ENCODE assay signal across 33 cellular contexts in the genomic region with DNA sequence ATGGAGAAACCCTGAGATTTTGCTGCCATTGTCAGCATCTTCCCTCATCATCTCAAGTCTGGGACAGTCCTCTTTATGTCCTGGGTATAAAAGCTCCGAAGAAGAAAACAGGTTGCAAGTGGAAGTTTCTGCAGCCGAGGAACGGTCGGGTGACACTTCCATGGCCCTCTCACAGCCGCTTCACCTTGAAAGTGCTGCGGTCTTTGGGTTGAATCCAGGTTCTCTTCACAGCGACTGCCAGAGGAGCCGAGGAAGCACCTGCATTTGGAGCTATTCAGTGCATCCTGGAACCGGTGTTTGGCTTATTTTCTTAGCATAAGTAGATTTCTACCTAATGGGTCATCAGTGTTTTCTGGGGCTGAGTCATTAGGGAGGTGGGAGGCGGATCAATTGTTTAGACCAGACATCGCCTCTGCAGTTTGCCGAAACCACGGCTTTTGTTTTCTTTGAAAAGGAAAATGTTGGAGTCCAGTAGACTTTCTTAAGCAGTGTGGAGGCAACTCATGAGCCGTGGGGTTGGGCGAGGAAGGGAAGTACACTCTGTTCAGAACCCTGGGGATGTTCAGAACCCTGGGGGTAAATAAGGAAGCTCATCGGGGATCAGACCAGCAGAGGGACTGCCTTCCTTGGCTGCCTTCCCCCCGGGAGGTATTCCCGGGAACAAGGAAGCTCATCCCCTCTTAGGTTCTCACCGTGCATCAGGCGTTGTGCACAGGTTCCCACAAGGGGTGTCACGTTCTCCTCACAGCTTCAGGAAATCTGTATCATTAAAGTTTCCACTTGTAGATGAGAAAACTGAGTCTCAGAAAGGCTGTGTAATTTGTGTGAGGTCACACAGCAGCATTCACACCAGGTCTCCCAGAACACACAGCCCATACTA.
A peak's percentile ranks its signal among the peaks of the same experiment; 100 is the strongest.
DNase-seq lines count a peak whose midpoint lies in the region; ATAC-seq and TF ChIP-seq lines count a peak whose summit lies in the region.
"Had no signal": no experiment of that assay in that cellular context is flagged by ENCODE, and none has a peak within 500 bp of the region (broad histone marks: within the 10 kb centered on the region; RNA-seq: fewer than 3 reads in every experiment).

No MANE protein-coding gene starts in this region.

- H3K79me2 ChIP-seq in osteoblast (ENCODE audit: insufficient read depth, low read length): no peaks in the 10 kb centered on the region

- H3K27ac Mint-ChIP-seq in natural killer cell treated with Interleukin-12 subunit alpha and Interleukin-12 subunit beta and Interleukin-15 and Interleukin-18, amount 100 ng/mL, for 72 hours: no peak overlapping the region
- H3K27ac Mint-ChIP-seq: activated CD4-positive, alpha-beta T cell treated with anti-CD3 and anti-CD28 coated beads, Interleukin-2, amount 10 ng/mL, durations not matched to agents 24 days and 14 days; activated naive CD4-positive, alpha-beta T cell treated with anti-CD3 and anti-CD28 coated beads, Interleukin-2, amount 50 U/mL, for 24 hours; effector memory CD8-positive, alpha-beta T cell; stimulated activated memory B cell treated with anti-CD40 and anti-IgM and Interleukin-4, amounts not matched to agents 10 μg/mL and 1 μg/mL and 100 μg/mL, for 72 hours; type B pancreatic cell had no signal

- no peak overlapping the region for H2AFZ ChIP-seq in osteoblast (ENCODE audit: low read length)

- H3K4me1 Mint-ChIP-seq in natural killer cell treated with Interleukin-12 subunit alpha and Interleukin-12 subunit beta and Interleukin-15 and Interleukin-18, amount 100 ng/mL, for 72 hours (ENCODE audit: low read depth in 2 of 2): peaks cover 0 to 4% of the 10 kb centered on the region in 2 donors
- H3K4me1 Mint-ChIP-seq: activated CD4-positive, alpha-beta T cell treated with anti-CD3 and anti-CD28 coated beads, Interleukin-2, amount 10 ng/mL, durations not matched to agents 24 days and 14 days; stimulated activated memory B cell treated with anti-CD40 and anti-IgM and Interleukin-4, amounts not matched to agents 10 μg/mL and 1 μg/mL and 100 μg/mL, for 72 hours had no signal

- no peak overlapping the region for H3K4me3 Mint-ChIP-seq in natural killer cell treated with Interleukin-12 subunit alpha and Interleukin-12 subunit beta and Interleukin-15 and Interleukin-18, amount 100 ng/mL, for 72 hours
- H3K4me3 Mint-ChIP-seq: activated CD4-positive, alpha-beta T cell treated with anti-CD3 and anti-CD28 coated beads, Interleukin-2, amount 10 ng/mL, durations not matched to agents 24 days and 14 days; activated naive CD4-positive, alpha-beta T cell treated with anti-CD3 and anti-CD28 coated beads, Interleukin-2, amount 50 U/mL, for 24 hours; effector memory CD8-positive, alpha-beta T cell; naive B cell; stimulated activated memory B cell treated with anti-CD40 and anti-IgM and Interleukin-4, amounts not matched to agents 10 μg/mL and 1 μg/mL and 100 μg/mL, for 72 hours; type B pancreatic cell had no signal

- H3K27me3 Mint-ChIP-seq in natural killer cell treated with Interleukin-12 subunit alpha and Interleukin-12 subunit beta and Interleukin-15 and Interleukin-18, amount 100 ng/mL, for 72 hours: no peaks in the 10 kb centered on the region
- H3K27me3 Mint-ChIP-seq: activated CD4-positive, alpha-beta T cell treated with anti-CD3 and anti-CD28 coated beads, Interleukin-2, amount 10 ng/mL, durations not matched to agents 24 days and 14 days; activated naive CD4-positive, alpha-beta T cell treated with anti-CD3 and anti-CD28 coated beads, Interleukin-2, amount 50 U/mL, for 24 hours; effector memory CD8-positive, alpha-beta T cell; naive B cell; stimulated activated memory B cell treated with anti-CD40 and anti-IgM and Interleukin-4, amounts not matched to agents 10 μg/mL and 1 μg/mL and 100 μg/mL, for 72 hours; type B pancreatic cell had no signal

- no peaks in the 10 kb centered on the region for H3K27me3 ChIP-seq in osteoblast (ENCODE audit: insufficient read depth, low read length)
- H3K27me3 ChIP-seq: cardiac muscle cell, colonic mucosa, SJSA1 had no signal

- no peaks in the 10 kb centered on the region for H3K9me3 Mint-ChIP-seq in natural killer cell treated with Interleukin-12 subunit alpha and Interleukin-12 subunit beta and Interleukin-15 and Interleukin-18, amount 100 ng/mL, for 72 hours
- H3K9me3 Mint-ChIP-seq: activated naive CD4-positive, alpha-beta T cell treated with anti-CD3 and anti-CD28 coated beads, Interleukin-2, amount 50 U/mL, for 24 hours; effector memory CD8-positive, alpha-beta T cell; naive B cell; stimulated activated memory B cell treated with anti-CD40 and anti-IgM and Interleukin-4, amounts not matched to agents 10 μg/mL and 1 μg/mL and 100 μg/mL, for 72 hours; type B pancreatic cell had no signal

- ATAC-seq in HG02938 (IDR thresholded peaks at IDR 0.05; ENCODE audit: unreplicated experiment) (no peak), left cardiac atrium (no peak)
- ATAC-seq in natural killer cell treated with Interleukin-12 subunit alpha and Interleukin-12 subunit beta and Interleukin-15 and Interleukin-18, amount 100 ng/mL, for 72 hours: no peak
- ATAC-seq: effector memory CD8-positive, alpha-beta T cell; psoas muscle; stimulated activated memory B cell treated with anti-CD40 and anti-IgM and Interleukin-4, amounts not matched to agents 10 μg/mL and 1 μg/mL and 100 μg/mL, for 72 hours had no signal

- H3K4me2 ChIP-seq in osteoblast (ENCODE audit: insufficient read depth, low read length): peak overlapping the region; percentile 28
- H3K4me2 ChIP-seq: KMS-11 had no signal

- peaks cover 33% of the 10 kb centered on the region for H3K4me1 ChIP-seq in osteoblast (ENCODE audit: insufficient read depth, low read length)
- H3K4me1 ChIP-seq: colonic mucosa had no signal

- H3K36me3 ChIP-seq in osteoblast (ENCODE audit: insufficient read depth, low read length): no peaks in the 10 kb centered on the region
- H3K36me3 ChIP-seq: cardiac muscle cell, colonic mucosa, SJSA1, WERI-Rb-1 had no signal

- no peak for TF ChIP-seq CTCF in osteoblast (IDR thresholded peaks at IDR 0.05; ENCODE audit: extremely low read depth, low read depth, low read length)

- no peaks in the 10 kb centered on the region for H3K9me3 ChIP-seq in osteoblast (ENCODE audit: low read depth, low read length)
- H3K9me3 ChIP-seq: colonic mucosa, psoas muscle had no signal

- intact Hi-C loops in left cardiac atrium (cut with DNase I): no loop called here

- no peak overlapping the region for H3K4me3 ChIP-seq in osteoblast (ENCODE audit: insufficient read depth, low read length)
- H3K4me3 ChIP-seq: cardiac muscle cell, colonic mucosa, psoas muscle, SJSA1 had no signal

- no peaks in the 10 kb centered on the region for H3K36me3 Mint-ChIP-seq in natural killer cell treated with Interleukin-12 subunit alpha and Interleukin-12 subunit beta and Interleukin-15 and Interleukin-18, amount 100 ng/mL, for 72 hours
- H3K36me3 Mint-ChIP-seq: activated naive CD4-positive, alpha-beta T cell treated with anti-CD3 and anti-CD28 coated beads, Interleukin-2, amount 50 U/mL, for 24 hours; type B pancreatic cell had no signal

- H4K20me1 ChIP-seq in osteoblast (ENCODE audit: insufficient read depth, low read length): no peaks in the 10 kb centered on the region

- DNase-seq in Daoy (ENCODE audit: low read depth) (peak; percentile 11), M059J (ENCODE audit: low read depth) (peak; percentile 37), astrocyte of the hippocampus (ENCODE audit: low read depth, low spot score) (peak; percentile 43), osteoblast (ENCODE audit: insufficient read length, low spot score, missing footprints) (no peak), left cardiac atrium (no peak)
- DNase-seq in natural killer cell treated with Interleukin-12 subunit alpha and Interleukin-12 subunit beta and Interleukin-15 and Interleukin-18, amount 100 ng/mL, for 72 hours (ENCODE audit: low spot score): no peak
- DNase-seq: activated CD4-positive, alpha-beta T cell treated with anti-CD3 and anti-CD28 coated beads, Interleukin-2, amount 10 ng/mL, durations not matched to agents 24 days and 14 days; amygdala; C1 segment of cervical spinal cord; colonic mucosa; COR-L47; DMS53; effector memory CD8-positive, alpha-beta T cell; erythroblast; GF-D8; glutamatergic neuron; midbrain; naive B cell; NCI-H1436; NCI-H446; NCI-H748 treated with DMSO at 0.1 percent for 48 hours; occipital lobe; psoas muscle; substantia nigra; T-helper 9 cell; WERI-Rb-1 had no signal

- no peak overlapping the region for H3K27ac ChIP-seq in osteoblast (ENCODE audit: low read depth, low read length)
- H3K27ac ChIP-seq: cardiac muscle cell, colonic mucosa, KMS-11, psoas muscle, SJSA1, WERI-Rb-1 had no signal

Comparison
In these comparisons a context has a peak if more than half of its experiments do, and no peak if none do; other contexts are left out.
1. DNase-seq: peak in Daoy (single experiment), M059J (single experiment) and astrocyte of the hippocampus (single experiment); none in osteoblast (single experiment), left cardiac atrium (single experiment) and natural killer cell treated with Interleukin-12 subunit alpha and Interleukin-12 subunit beta and Interleukin-15 and Interleukin-18, amount 100 ng/mL, for 72 hours (single experiment).